Comparison of ENCODE assay signal across 1 cellular context in the genomic region with DNA sequence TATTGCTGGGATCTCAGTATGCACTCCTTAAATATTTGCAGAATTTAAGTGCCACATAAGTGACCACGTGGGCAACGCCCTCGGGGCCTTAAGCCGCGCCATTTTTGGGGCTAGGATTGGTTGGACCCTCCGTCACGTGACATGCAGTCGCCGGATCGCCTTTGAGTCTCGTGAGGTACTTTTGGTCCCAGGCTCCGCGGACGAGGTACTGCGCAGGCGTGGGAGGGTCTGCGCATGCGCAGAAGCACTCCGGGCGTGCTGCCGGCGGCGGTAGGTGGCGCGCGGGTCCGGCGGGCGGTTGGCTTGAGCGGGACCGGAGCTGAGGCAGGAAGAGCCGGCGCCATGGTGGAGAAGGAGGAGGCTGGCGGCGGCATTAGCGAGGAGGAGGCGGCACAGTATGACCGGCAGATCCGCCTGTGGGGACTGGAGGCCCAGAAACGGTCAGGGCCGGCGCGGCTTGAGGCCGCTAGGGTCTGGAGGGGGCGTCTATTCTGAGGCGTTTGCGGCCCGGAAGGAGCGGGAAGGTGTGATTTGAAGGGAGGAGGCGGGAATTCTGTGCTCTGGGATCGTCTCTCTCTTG.
TF ChIP-seq lines count a peak whose summit lies in the region.

A gene (plus strand): TSS at position 247 of the 580 bp plus-strand sequence. CDS start 96 bp downstream, at position 343.

TF ChIP-seq in HepG2, 621 proteins besides CTCF, POLR2A, EP300 and RAD21 (continued from another document and continues in another):
- TF ChIP-seq, protein P1, sequence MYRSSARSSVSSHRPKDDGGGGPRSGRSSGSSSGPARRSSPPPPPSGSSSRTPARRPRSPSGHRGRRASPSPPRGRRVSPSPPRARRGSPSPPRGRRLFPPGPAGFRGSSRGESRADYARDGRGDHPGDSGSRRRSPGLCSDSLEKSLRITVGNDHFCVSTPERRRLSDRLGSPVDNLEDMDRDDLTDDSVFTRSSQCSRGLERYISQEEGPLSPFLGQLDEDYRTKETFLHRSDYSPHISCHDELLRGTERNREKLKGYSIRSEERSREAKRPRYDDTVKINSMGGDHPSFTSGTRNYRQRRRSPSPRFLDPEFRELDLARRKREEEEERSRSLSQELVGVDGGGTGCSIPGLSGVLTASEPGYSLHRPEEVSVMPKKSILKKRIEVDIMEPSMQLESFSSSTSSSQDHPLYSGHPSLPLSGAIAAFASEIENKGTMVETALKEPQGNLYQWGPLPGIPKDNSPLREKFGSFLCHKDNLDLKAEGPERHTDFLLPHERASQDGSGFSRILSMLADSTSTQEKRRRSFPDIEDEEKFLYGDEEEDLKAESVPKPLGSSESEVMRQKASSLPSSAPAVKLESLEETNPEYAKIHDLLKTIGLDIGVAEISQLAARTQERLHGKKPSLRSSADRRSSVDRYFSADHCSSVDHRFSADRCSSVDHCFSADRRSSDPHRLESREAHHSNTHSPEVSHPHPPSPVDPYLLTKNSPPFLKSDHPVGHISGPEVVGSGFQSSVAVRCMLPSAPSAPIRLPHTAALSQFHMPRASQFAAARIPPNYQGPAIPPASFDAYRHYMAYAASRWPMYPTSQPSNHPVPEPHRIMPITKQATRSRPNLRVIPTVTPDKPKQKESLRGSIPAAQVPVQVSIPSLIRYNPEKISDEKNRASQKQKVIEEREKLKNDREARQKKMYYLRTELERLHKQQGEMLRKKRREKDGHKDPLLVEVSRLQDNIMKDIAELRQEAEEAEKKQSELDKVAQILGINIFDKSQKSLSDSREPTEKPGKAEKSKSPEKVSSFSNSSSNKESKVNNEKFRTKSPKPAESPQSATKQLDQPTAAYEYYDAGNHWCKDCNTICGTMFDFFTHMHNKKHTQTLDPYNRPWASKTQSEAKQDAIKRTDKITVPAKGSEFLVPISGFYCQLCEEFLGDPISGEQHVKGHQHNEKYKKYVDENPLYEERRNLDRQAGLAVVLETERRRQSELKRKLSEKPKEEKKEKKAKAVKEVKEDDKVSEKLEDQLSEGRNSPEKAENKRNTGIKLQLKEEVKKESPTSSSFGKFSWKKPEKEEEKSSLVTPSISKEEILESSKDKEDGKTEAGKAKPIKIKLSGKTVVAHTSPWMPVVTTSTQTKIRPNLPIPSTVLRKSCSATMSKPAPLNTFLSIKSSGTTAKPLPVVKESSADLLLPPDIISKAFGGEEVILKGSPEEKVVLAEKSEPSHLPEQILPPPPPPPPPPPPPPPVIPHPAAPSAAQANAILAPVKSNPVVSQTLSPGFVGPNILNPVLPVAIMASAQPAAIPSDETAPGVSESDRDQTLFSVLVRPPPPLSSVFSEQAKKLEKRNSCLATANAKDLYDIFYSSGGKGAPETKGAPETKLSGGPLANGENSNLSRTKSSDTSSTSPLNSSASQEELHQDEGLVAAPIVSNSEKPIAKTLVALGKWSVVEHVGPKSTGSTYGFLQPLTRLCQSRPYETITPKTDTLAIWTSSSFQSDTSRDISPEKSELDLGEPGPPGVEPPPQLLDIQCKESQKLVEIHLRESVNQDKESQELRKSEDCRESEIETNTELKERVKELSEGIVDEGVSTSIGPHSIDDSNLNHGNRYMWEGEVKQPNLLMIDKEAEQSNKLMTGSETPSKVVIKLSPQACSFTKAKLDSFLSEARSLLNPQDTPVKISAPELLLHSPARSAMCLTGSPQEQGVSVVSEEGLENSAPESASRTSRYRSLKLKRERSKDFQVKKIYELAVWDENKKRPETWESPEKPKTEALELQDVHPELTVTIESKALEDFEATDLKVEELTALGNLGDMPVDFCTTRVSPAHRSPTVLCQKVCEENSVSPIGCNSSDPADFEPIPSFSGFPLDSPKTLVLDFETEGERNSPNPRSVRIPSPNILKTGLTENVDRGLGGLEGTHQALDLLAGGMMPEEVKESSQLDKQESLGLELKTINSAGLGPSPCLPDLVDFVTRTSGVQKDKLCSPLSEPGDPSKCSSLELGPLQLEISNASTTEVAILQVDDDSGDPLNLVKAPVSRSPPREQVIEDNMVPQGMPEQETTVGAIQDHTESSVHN (CRISPR knock-in tag; IDR thresholded peaks at IDR 0.05) = no peak
- TF ChIP-seq KMT2B (CRISPR knock-in tag; IDR thresholded peaks at IDR 0.05) (peak; percentile 76), PHF21A (CRISPR knock-in tag; IDR thresholded peaks at IDR 0.05) (peak; percentile 86), ZNF558 (CRISPR knock-in tag; IDR thresholded peaks at IDR 0.05; ENCODE audit: borderline replicate concordance) (no peak), FOXK1 (CRISPR knock-in tag; IDR thresholded peaks at IDR 0.05; ENCODE audit: borderline replicate concordance, low read depth) (peak; percentile 72), HIVEP1 (CRISPR knock-in tag; IDR thresholded peaks at IDR 0.05) (peak; percentile 80), KLF6 (CRISPR knock-in tag; IDR thresholded peaks at IDR 0.05) (peak; percentile 82; the same call in 1 of the 2 replicates), ZNF451 (CRISPR knock-in tag; IDR thresholded peaks at IDR 0.05) (peak; percentile 86), ZMYM3 (CRISPR knock-in tag; IDR thresholded peaks at IDR 0.05) (no peak; the same call in 1 of the 2 replicates), ZNF317 (CRISPR knock-in tag; IDR thresholded peaks at IDR 0.05) (peak; percentile 80), SALL1 (CRISPR knock-in tag; IDR thresholded peaks at IDR 0.05) (peak; percentile 84), SP2 (CRISPR knock-in tag; IDR thresholded peaks at IDR 0.05) (peak; percentile 8; the same call in 1 of the 2 replicates), PTBP1 (IDR thresholded peaks at IDR 0.05; ENCODE audit: low read depth, low read length, poor library complexity, severe bottlenecking) (no peak), KDM6A (CRISPR knock-in tag; IDR thresholded peaks at IDR 0.05; ENCODE audit: low read depth) (no peak), ZNF335 (CRISPR knock-in tag; IDR thresholded peaks at IDR 0.05) (peak; percentile 81; the same call in 1 of the 2 replicates), ISL2 (CRISPR knock-in tag; IDR thresholded peaks at IDR 0.05) (no peak), ZNF792 (CRISPR knock-in tag; IDR thresholded peaks at IDR 0.05) (peak; percentile 85; the same call in 1 of the 2 replicates), ZNF143 (CRISPR knock-in tag; IDR thresholded peaks at IDR 0.05) (peak; percentile 12; the same call in 1 of the 2 replicates), SAP130 (CRISPR knock-in tag; IDR thresholded peaks at IDR 0.05; ENCODE audit: low read depth) (peak; percentile 87), RBFOX2 (IDR thresholded peaks at IDR 0.05; ENCODE audit: low read depth, low read length) (peak; percentile 94), SPEN (CRISPR knock-in tag; IDR thresholded peaks at IDR 0.05; ENCODE audit: low read depth) (peak; percentile 92), ZNF337 (CRISPR knock-in tag; IDR thresholded peaks at IDR 0.05; ENCODE audit: borderline replicate concordance, low read depth) (0 out of 2 replicates have a peak, but pooled peaks have one; percentile 53), ZNF33B (CRISPR knock-in tag; IDR thresholded peaks at IDR 0.05) (peak; percentile 89), HDAC1 (CRISPR knock-in tag; IDR thresholded peaks at IDR 0.05) (peak; percentile 74), KDM2A (CRISPR knock-in tag; IDR thresholded peaks at IDR 0.05; ENCODE audit: borderline replicate concordance, low read depth) (peak; percentile 86), GZF1 (CRISPR knock-in tag; IDR thresholded peaks at IDR 0.05) (no peak), SOX6 (IDR thresholded peaks at IDR 0.05) (no peak), SOX6 (CRISPR knock-in tag; IDR thresholded peaks at IDR 0.05) (peak; percentile 63; the same call in 1 of the 2 replicates), FOXP1 (IDR thresholded peaks at IDR 0.05) (no peak), FOXP1 (CRISPR knock-in tag; IDR thresholded peaks at IDR 0.05) (no peak), XRCC5 (optimal IDR thresholded peaks at IDR 0.05; ENCODE audit: low read length) (peak; percentile 17), KDM3A (CRISPR knock-in tag; IDR thresholded peaks at IDR 0.05; ENCODE audit: low read depth) (peak; percentile 82; the same call in 1 of the 2 replicates), ZNF777 (CRISPR knock-in tag; IDR thresholded peaks at IDR 0.05) (no peak), NFYC (CRISPR knock-in tag; IDR thresholded peaks at IDR 0.05) (peak; percentile 83), ZNF709 (CRISPR knock-in tag; IDR thresholded peaks at IDR 0.05) (peak; percentile 65; the same call in 1 of the 2 replicates)
- TF ChIP-seq, protein P2, sequence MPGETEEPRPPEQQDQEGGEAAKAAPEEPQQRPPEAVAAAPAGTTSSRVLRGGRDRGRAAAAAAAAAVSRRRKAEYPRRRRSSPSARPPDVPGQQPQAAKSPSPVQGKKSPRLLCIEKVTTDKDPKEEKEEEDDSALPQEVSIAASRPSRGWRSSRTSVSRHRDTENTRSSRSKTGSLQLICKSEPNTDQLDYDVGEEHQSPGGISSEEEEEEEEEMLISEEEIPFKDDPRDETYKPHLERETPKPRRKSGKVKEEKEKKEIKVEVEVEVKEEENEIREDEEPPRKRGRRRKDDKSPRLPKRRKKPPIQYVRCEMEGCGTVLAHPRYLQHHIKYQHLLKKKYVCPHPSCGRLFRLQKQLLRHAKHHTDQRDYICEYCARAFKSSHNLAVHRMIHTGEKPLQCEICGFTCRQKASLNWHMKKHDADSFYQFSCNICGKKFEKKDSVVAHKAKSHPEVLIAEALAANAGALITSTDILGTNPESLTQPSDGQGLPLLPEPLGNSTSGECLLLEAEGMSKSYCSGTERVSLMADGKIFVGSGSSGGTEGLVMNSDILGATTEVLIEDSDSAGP (CRISPR knock-in tag; IDR thresholded peaks at IDR 0.05; ENCODE audit: borderline replicate concordance) = peak; percentile 70; the same call in 1 of the 2 replicates
- TF ChIP-seq, protein P3, sequence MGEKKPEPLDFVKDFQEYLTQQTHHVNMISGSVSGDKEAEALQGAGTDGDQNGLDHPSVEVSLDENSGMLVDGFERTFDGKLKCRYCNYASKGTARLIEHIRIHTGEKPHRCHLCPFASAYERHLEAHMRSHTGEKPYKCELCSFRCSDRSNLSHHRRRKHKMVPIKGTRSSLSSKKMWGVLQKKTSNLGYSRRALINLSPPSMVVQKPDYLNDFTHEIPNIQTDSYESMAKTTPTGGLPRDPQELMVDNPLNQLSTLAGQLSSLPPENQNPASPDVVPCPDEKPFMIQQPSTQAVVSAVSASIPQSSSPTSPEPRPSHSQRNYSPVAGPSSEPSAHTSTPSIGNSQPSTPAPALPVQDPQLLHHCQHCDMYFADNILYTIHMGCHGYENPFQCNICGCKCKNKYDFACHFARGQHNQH (CRISPR knock-in tag; IDR thresholded peaks at IDR 0.05) = peak; percentile 71
- TF ChIP-seq, protein P4, sequence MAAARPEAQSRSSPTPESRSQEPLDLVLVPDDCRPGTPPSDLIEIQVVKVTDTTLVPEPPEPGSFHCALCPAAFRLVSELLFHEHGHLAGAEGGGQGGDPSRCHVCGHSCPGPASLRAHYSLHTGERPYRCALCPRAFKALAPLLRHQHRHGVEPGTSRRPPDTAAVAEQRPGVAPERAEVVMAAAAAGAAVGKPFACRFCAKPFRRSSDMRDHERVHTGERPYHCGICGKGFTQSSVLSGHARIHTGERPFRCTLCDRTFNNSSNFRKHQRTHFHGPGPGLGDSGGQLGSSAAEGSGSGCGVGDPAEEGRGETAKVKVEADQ (CRISPR knock-in tag; IDR thresholded peaks at IDR 0.05; ENCODE audit: borderline replicate concordance) = peak; percentile 96
- TF ChIP-seq, protein P5, sequence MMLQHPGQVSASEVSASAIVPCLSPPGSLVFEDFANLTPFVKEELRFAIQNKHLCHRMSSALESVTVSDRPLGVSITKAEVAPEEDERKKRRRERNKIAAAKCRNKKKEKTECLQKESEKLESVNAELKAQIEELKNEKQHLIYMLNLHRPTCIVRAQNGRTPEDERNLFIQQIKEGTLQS (CRISPR knock-in tag; IDR thresholded peaks at IDR 0.05) = 0 out of 2 replicates have a peak, but pooled peaks have one; percentile 10
- TF ChIP-seq, protein P6, sequence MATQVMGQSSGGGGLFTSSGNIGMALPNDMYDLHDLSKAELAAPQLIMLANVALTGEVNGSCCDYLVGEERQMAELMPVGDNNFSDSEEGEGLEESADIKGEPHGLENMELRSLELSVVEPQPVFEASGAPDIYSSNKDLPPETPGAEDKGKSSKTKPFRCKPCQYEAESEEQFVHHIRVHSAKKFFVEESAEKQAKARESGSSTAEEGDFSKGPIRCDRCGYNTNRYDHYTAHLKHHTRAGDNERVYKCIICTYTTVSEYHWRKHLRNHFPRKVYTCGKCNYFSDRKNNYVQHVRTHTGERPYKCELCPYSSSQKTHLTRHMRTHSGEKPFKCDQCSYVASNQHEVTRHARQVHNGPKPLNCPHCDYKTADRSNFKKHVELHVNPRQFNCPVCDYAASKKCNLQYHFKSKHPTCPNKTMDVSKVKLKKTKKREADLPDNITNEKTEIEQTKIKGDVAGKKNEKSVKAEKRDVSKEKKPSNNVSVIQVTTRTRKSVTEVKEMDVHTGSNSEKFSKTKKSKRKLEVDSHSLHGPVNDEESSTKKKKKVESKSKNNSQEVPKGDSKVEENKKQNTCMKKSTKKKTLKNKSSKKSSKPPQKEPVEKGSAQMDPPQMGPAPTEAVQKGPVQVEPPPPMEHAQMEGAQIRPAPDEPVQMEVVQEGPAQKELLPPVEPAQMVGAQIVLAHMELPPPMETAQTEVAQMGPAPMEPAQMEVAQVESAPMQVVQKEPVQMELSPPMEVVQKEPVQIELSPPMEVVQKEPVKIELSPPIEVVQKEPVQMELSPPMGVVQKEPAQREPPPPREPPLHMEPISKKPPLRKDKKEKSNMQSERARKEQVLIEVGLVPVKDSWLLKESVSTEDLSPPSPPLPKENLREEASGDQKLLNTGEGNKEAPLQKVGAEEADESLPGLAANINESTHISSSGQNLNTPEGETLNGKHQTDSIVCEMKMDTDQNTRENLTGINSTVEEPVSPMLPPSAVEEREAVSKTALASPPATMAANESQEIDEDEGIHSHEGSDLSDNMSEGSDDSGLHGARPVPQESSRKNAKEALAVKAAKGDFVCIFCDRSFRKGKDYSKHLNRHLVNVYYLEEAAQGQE (IDR thresholded peaks at IDR 0.05; ENCODE audit: borderline replicate concordance in 1 of 2, low read depth in 1 of 2, low read length in 2 of 2) = 0 out of 4 replicates have a peak, but pooled peaks of 1 of the 2 experiments have one; percentile 12
- TF ChIP-seq, protein P7, sequence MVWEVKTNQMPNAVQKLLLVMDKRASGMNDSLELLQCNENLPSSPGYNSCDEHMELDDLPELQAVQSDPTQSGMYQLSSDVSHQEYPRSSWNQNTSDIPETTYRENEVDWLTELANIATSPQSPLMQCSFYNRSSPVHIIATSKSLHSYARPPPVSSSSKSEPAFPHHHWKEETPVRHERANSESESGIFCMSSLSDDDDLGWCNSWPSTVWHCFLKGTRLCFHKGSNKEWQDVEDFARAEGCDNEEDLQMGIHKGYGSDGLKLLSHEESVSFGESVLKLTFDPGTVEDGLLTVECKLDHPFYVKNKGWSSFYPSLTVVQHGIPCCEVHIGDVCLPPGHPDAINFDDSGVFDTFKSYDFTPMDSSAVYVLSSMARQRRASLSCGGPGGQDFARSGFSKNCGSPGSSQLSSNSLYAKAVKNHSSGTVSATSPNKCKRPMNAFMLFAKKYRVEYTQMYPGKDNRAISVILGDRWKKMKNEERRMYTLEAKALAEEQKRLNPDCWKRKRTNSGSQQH (CRISPR knock-in tag; IDR thresholded peaks at IDR 0.05; ENCODE audit: low read depth) = peak; percentile 44; the same call in 1 of the 2 replicates
- TF ChIP-seq, protein P8, sequence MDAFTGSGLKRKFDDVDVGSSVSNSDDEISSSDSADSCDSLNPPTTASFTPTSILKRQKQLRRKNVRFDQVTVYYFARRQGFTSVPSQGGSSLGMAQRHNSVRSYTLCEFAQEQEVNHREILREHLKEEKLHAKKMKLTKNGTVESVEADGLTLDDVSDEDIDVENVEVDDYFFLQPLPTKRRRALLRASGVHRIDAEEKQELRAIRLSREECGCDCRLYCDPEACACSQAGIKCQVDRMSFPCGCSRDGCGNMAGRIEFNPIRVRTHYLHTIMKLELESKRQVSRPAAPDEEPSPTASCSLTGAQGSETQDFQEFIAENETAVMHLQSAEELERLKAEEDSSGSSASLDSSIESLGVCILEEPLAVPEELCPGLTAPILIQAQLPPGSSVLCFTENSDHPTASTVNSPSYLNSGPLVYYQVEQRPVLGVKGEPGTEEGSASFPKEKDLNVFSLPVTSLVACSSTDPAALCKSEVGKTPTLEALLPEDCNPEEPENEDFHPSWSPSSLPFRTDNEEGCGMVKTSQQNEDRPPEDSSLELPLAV (CRISPR knock-in tag; conservative IDR thresholded peaks at IDR 0.05; ENCODE audit: low read depth) = no peak
